Comparison of ENCODE assay signal across 8 cellular contexts in genomic region chr15:33068007-33068441, GRCh38.
A peak's percentile ranks its signal among the peaks of the same experiment; 100 is the strongest.
DNase-seq lines count a peak whose midpoint lies in the region; ATAC-seq and TF ChIP-seq lines count a peak whose summit lies in the region.

No MANE protein-coding gene starts in this region.

- H3K4me2 ChIP-seq in Loucy (ENCODE audit: low read depth, low read length, poor library complexity, severe bottlenecking): peak overlapping the region; percentile 73

- peak overlapping the region; percentile 69 for H3K4me3 ChIP-seq in Loucy (ENCODE audit: low read length, poor library complexity, severe bottlenecking)

- no peak overlapping the region for H3K27ac Mint-ChIP-seq in activated naive CD8-positive, alpha-beta T cell
- H3K27ac Mint-ChIP-seq in immature natural killer cell: peak overlapping the region in 4 of 6 donors; percentile 9 to 62 (median 53)
- peak overlapping the region; percentile 36 for H3K27ac Mint-ChIP-seq in stimulated activated naive CD8-positive, alpha-beta T cell treated with anti-CD3 and anti-CD28 coated beads, Interleukin-15, Interleukin-2, amounts not matched to agents 100 ng/mL and 50 ng/mL, for 24 hours

- peak overlapping the region; percentile 70 for H2AFZ ChIP-seq in Loucy (ENCODE audit: low read length)

- no peaks in the 10 kb centered on the region for H3K9me3 Mint-ChIP-seq in activated naive CD8-positive, alpha-beta T cell (ENCODE audit: low read depth)
- H3K9me3 Mint-ChIP-seq in immature natural killer cell: peaks cover 0 to 1% (median 0%) of the 10 kb centered on the region in 6 donors
- H3K9me3 Mint-ChIP-seq in stimulated activated naive CD8-positive, alpha-beta T cell treated with anti-CD3 and anti-CD28 coated beads, Interleukin-15, Interleukin-2, amounts not matched to agents 100 ng/mL and 50 ng/mL, for 24 hours: no peaks in the 10 kb centered on the region

- no peaks in the 10 kb centered on the region for H3K36me3 Mint-ChIP-seq in activated naive CD8-positive, alpha-beta T cell
- no peaks in the 10 kb centered on the region for H3K36me3 Mint-ChIP-seq in immature natural killer cell
- H3K36me3 Mint-ChIP-seq in stimulated activated naive CD8-positive, alpha-beta T cell treated with anti-CD3 and anti-CD28 coated beads, Interleukin-15, Interleukin-2, amounts not matched to agents 100 ng/mL and 50 ng/mL, for 24 hours (ENCODE audit: low read depth): no peaks in the 10 kb centered on the region

- peaks cover 15% of the 10 kb centered on the region for H3K4me1 Mint-ChIP-seq in activated naive CD8-positive, alpha-beta T cell (ENCODE audit: low read depth)
- H3K4me1 Mint-ChIP-seq in immature natural killer cell: peaks cover 22 to 28% of the 10 kb centered on the region in 2 donors
- H3K4me1 Mint-ChIP-seq in stimulated activated naive CD8-positive, alpha-beta T cell treated with anti-CD3 and anti-CD28 coated beads, Interleukin-15, Interleukin-2, amounts not matched to agents 100 ng/mL and 50 ng/mL, for 24 hours (ENCODE audit: low read depth): peaks cover 14% of the 10 kb centered on the region

- peaks cover 11% of the 10 kb centered on the region for H3K27me3 Mint-ChIP-seq in activated naive CD8-positive, alpha-beta T cell
- H3K27me3 Mint-ChIP-seq in immature natural killer cell (ENCODE audit: low read depth in 3 of 3): peaks cover 0 to 3% (median under 1%) of the 10 kb centered on the region in 3 donors
- peaks cover 19% of the 10 kb centered on the region for H3K27me3 Mint-ChIP-seq in stimulated activated naive CD8-positive, alpha-beta T cell treated with anti-CD3 and anti-CD28 coated beads, Interleukin-15, Interleukin-2, amounts not matched to agents 100 ng/mL and 50 ng/mL, for 24 hours

- peaks cover 28% of the 10 kb centered on the region for H3K4me1 ChIP-seq in Loucy (ENCODE audit: insufficient read depth, low read length, poor library complexity, severe bottlenecking)

- no peak for ATAC-seq in GM18520 (IDR thresholded peaks at IDR 0.05; ENCODE audit: unreplicated experiment)

- DNase-seq in GM04503 (ENCODE audit: low read depth): peak; percentile 22
- peak in 1 of 3 donors; percentile 1 for DNase-seq in immature natural killer cell
- DNase-seq in NCI-H2196 (lab: John Stamatoyannopoulos, UW; ENCODE audit: unreplicated experiment): no peak
- DNase-seq in stimulated activated naive CD4-positive, alpha-beta T cell treated with Interleukin-2 at 50 U/mL for 16 hours (lab: John Stamatoyannopoulos, UW): no peak

- peak overlapping the region; percentile 66 for H3K4me3 Mint-ChIP-seq in activated naive CD8-positive, alpha-beta T cell
- H3K4me3 Mint-ChIP-seq in immature natural killer cell: peak overlapping the region; percentile 71 to 84 (median 82)
- peak overlapping the region; percentile 51 for H3K4me3 Mint-ChIP-seq in stimulated activated naive CD8-positive, alpha-beta T cell treated with anti-CD3 and anti-CD28 coated beads, Interleukin-15, Interleukin-2, amounts not matched to agents 100 ng/mL and 50 ng/mL, for 24 hours

- H3K27me3 ChIP-seq in Loucy (ENCODE audit: insufficient read depth, low read length, poor library complexity, severe bottlenecking): no peaks in the 10 kb centered on the region

- no peaks in the 10 kb centered on the region for H4K20me1 ChIP-seq in Loucy (ENCODE audit: insufficient read depth, low read length, poor library complexity, severe bottlenecking)

- H3K9ac ChIP-seq in Loucy (ENCODE audit: low read depth, low read length, poor library complexity, severe bottlenecking): peak overlapping the region; percentile 62

- no peaks in the 10 kb centered on the region for H3F3A ChIP-seq in Loucy (ENCODE audit: low read depth)

- no peaks in the 10 kb centered on the region for H3K9me2 ChIP-seq in Loucy (replicated peaks; ENCODE audit: low read depth, low read length)

- no peaks in the 10 kb centered on the region for H3K79me2 ChIP-seq in Loucy (ENCODE audit: insufficient read depth, low read length)

- no peak for TF ChIP-seq CTCF in Loucy (conservative IDR thresholded peaks at IDR 0.05; ENCODE audit: low read length)

- no peaks in the 10 kb centered on the region for H3K36me3 ChIP-seq in Loucy (ENCODE audit: insufficient read depth, low read length)

- no peaks in the 10 kb centered on the region for H3K9me3 ChIP-seq in Loucy (ENCODE audit: insufficient read depth, low read depth, low read length)
